Comparison of ENCODE assay signal across 1 cellular context in the genomic region with DNA sequence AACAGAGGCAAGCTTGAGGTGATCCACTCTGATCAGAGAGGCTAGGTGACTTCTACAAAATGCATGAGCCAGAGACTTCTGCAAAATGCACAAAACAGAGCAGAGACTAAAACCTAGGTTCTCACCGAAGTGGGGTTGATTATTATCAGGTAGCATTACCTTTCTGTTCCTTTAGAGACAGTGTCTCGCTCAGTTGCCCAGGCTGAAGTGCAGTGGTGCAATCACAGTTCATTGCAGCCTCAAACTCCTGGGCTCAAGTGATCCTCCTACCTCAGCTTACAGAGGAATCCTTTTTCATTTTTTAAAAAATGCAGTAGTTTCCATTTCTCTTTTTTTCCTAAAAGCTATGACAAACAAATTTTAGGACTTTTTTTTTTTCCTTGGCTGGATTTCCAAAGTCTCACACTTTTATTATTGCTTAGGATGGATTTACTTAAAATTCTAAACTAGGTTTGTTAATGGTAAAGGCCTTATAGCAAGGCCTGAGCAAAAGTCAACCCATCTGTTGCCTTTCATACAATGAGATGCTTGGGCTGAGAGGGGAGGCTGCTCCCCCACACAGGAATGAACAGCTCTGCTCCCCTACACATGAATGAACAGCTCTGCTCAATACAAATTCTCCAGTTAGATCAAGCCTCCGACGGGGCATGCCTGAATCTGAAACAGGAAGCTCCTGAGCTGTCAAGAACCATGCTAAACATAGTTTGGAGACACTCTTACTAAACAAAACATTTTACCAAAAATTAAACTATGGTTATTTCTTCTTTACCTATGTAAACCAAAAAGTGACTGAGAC.
TF ChIP-seq lines count a peak whose summit lies in the region.

No MANE protein-coding gene starts in this region.

TF ChIP-seq in GM12878, 131 proteins besides CTCF, POLR2A, EP300 and RAD21:
- no peak for TF ChIP-seq JUNB (IDR thresholded peaks at IDR 0.05)
- no peak for TF ChIP-seq TCF12 (IDR thresholded peaks at IDR 0.05; ENCODE audit: low read depth, low read length)
- TF ChIP-seq, protein P1, sequence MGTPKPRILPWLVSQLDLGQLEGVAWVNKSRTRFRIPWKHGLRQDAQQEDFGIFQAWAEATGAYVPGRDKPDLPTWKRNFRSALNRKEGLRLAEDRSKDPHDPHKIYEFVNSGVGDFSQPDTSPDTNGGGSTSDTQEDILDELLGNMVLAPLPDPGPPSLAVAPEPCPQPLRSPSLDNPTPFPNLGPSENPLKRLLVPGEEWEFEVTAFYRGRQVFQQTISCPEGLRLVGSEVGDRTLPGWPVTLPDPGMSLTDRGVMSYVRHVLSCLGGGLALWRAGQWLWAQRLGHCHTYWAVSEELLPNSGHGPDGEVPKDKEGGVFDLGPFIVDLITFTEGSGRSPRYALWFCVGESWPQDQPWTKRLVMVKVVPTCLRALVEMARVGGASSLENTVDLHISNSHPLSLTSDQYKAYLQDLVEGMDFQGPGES (IDR thresholded peaks at IDR 0.05): no peak
- no peak for TF ChIP-seq MEF2A (IDR thresholded peaks at IDR 0.05; ENCODE audit: insufficient read depth, low read depth, low read length)
- TF ChIP-seq, protein P2, sequence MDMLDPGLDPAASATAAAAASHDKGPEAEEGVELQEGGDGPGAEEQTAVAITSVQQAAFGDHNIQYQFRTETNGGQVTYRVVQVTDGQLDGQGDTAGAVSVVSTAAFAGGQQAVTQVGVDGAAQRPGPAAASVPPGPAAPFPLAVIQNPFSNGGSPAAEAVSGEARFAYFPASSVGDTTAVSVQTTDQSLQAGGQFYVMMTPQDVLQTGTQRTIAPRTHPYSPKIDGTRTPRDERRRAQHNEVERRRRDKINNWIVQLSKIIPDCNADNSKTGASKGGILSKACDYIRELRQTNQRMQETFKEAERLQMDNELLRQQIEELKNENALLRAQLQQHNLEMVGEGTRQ (IDR thresholded peaks at IDR 0.05; ENCODE audit: borderline replicate concordance, low read depth, low read length): no peak
- TF ChIP-seq MYC (IDR thresholded peaks at IDR 0.05; ENCODE audit: insufficient read depth, insufficient read length, insufficient replicate concordance, low read length, severe bottlenecking): no peak
- TF ChIP-seq CHD1 (IDR thresholded peaks at IDR 0.05; ENCODE audit: low read depth, low read length): no peak
- no peak for TF ChIP-seq ATF3 (IDR thresholded peaks at IDR 0.05; ENCODE audit: borderline replicate concordance, extremely low read depth, low read depth, low read length)
- TF ChIP-seq HDAC2 (IDR thresholded peaks at IDR 0.05): no peak
- TF ChIP-seq CBFB (IDR thresholded peaks at IDR 0.05; ENCODE audit: low read depth): no peak
- TF ChIP-seq PAX8 (IDR thresholded peaks at IDR 0.05): no peak
- no peak for TF ChIP-seq SP1 (IDR thresholded peaks at IDR 0.05; ENCODE audit: low read depth, low read length)
- TF ChIP-seq, protein P3, sequence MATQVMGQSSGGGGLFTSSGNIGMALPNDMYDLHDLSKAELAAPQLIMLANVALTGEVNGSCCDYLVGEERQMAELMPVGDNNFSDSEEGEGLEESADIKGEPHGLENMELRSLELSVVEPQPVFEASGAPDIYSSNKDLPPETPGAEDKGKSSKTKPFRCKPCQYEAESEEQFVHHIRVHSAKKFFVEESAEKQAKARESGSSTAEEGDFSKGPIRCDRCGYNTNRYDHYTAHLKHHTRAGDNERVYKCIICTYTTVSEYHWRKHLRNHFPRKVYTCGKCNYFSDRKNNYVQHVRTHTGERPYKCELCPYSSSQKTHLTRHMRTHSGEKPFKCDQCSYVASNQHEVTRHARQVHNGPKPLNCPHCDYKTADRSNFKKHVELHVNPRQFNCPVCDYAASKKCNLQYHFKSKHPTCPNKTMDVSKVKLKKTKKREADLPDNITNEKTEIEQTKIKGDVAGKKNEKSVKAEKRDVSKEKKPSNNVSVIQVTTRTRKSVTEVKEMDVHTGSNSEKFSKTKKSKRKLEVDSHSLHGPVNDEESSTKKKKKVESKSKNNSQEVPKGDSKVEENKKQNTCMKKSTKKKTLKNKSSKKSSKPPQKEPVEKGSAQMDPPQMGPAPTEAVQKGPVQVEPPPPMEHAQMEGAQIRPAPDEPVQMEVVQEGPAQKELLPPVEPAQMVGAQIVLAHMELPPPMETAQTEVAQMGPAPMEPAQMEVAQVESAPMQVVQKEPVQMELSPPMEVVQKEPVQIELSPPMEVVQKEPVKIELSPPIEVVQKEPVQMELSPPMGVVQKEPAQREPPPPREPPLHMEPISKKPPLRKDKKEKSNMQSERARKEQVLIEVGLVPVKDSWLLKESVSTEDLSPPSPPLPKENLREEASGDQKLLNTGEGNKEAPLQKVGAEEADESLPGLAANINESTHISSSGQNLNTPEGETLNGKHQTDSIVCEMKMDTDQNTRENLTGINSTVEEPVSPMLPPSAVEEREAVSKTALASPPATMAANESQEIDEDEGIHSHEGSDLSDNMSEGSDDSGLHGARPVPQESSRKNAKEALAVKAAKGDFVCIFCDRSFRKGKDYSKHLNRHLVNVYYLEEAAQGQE (IDR thresholded peaks at IDR 0.05; ENCODE audit: low read depth, low read length): no peak
- no peak for TF ChIP-seq NRF1 (conservative IDR thresholded peaks at IDR 0.05; ENCODE audit: low read depth, low read length)
- TF ChIP-seq ZZZ3 (IDR thresholded peaks at IDR 0.05; ENCODE audit: control insufficient read depth, insufficient read length, low read depth): no peak
- TF ChIP-seq NR2F1 (conservative IDR thresholded peaks at IDR 0.05): no peak
- no peak for TF ChIP-seq ELK1 (IDR thresholded peaks at IDR 0.05; ENCODE audit: low read depth, low read length)
- TF ChIP-seq CBX3 (IDR thresholded peaks at IDR 0.05; ENCODE audit: borderline replicate concordance, low read depth): no peak
- no peak for TF ChIP-seq FOXM1 (IDR thresholded peaks at IDR 0.05; ENCODE audit: low read depth, low read length)
- TF ChIP-seq SIX5 (IDR thresholded peaks at IDR 0.05; ENCODE audit: low read depth, low read length, severe bottlenecking): no peak
TF ChIP-seq in GM12878: peak in this region for 0.
